ENCODE assay signal across 12 cellular contexts in genomic region chr14:65476290-65476941, GRCh38.
DNase-seq lines count a peak whose midpoint lies in the region; ATAC-seq and TF ChIP-seq lines count a peak whose summit lies in the region.
"Had no signal": no experiment of that assay in that cellular context is flagged by ENCODE, and none has a peak within 500 bp of the region (broad histone marks: within the 10 kb centered on the region; RNA-seq: fewer than 3 reads in every experiment).

No MANE protein-coding gene starts in this region.

- intact Hi-C loops in PC-9 (cut with micrococcal nuclease; ENCODE audit: unreplicated experiment), result no loop called here
- intact Hi-C loops in lower leg skin (cut with DNase I; ENCODE audit: low total_unique reads), result no loop called here

- POLR2A ChIA-PET in PC-9 (lab: Charles Lee; ENCODE audit: unreplicated experiment), result no interaction called here

- ATAC-seq in GM19351 (IDR thresholded peaks at IDR 0.05; ENCODE audit: unreplicated experiment), result peak; percentile 87
- ATAC-seq in HG02885 (IDR thresholded peaks at IDR 0.05; ENCODE audit: poor library complexity, unreplicated experiment), result peak; percentile 90
- ATAC-seq: naive thymus-derived CD8-positive, alpha-beta T cell had no signal

- peaks cover 12% of the 10 kb centered on the region for H3K4me1 ChIP-seq in PC-9 (replicated peaks; ENCODE audit: insufficient read depth)

- H4K20me1 ChIP-seq in PC-9 (ENCODE audit: insufficient read depth), result peaks cover 11% of the 10 kb centered on the region

- H3K27me3 ChIP-seq in GM06990 (replicated peaks; ENCODE audit: control insufficient read depth, insufficient read depth, low read length) (no peaks in the 10 kb centered on the region), PC-9 (ENCODE audit: insufficient read depth, low read depth) (no peaks in the 10 kb centered on the region)

- CTCF ChIA-PET in PC-9 (lab: Charles Lee), result interaction anchor here (0.7 kb wide), 1 partner anchor 106 kb away, joined by 3 read pairs; no protein-coding TSS in a partner anchor

- H3K4me3 ChIP-seq in GM06990 (replicated peaks; ENCODE audit: low read depth, low read length) (no peak overlapping the region), PC-9 (no peak overlapping the region), lower leg skin (ENCODE audit: low read depth, poor library complexity, severe bottlenecking) (no peak overlapping the region)

- TF ChIP-seq CTCF in GM06990 (IDR thresholded peaks at IDR 0.05; ENCODE audit: insufficient read depth, low read length, poor library complexity, severe bottlenecking) (no peak), PC-9 (conservative IDR thresholded peaks at IDR 0.05) (no peak), lower leg skin (IDR thresholded peaks at IDR 0.05) (no peak)

- 88 to 89% methylated on average over 2 of the region's 2 CpGs for WGBS in lower leg skin, 2 donors

- no TSS peak for BruUV-seq in PC-9 (replicated peaks; lab: Mats Ljungman, UMichigan)

- H3K4me2 ChIP-seq in PC-9, result no peak overlapping the region

- H3K27ac ChIP-seq in PC-9, result 0 out of 2 replicates have a peak overlapping the region, but pooled peaks have one; percentile 13

- DNase-seq in GM06990 (ENCODE audit: extremely low read depth, insufficient read length), result peak; percentile 53
- no peak for DNase-seq in PC-9
- no peak for DNase-seq in germinal center (ENCODE audit: low spot score)
- no peak for DNase-seq in HuH-7 (ENCODE audit: low spot score)
- DNase-seq in lower leg skin (ENCODE audit: low spot score in 2 of 2), result no peak
- no peak for DNase-seq in NCI-H226
- DNase-seq: naive thymus-derived CD8-positive, alpha-beta T cell; NCI-H1105; SHP77; stimulated activated CD4-positive, alpha-beta T cell treated with anti-CD3 and anti-CD28 coated beads, Interleukin-4, amount 100 ng/mL, for 1 hour had no signal

- H3K36me3 ChIP-seq in GM06990 (ENCODE audit: control insufficient read depth, insufficient read depth, low read length), result no peaks in the 10 kb centered on the region
- peaks cover 13% of the 10 kb centered on the region; the same call in 1 of the 2 replicates for H3K36me3 ChIP-seq in PC-9 (ENCODE audit: low read depth)

- H2AFZ ChIP-seq in PC-9, result no peak overlapping the region

- no peaks in the 10 kb centered on the region; the same call in 1 of the 2 replicates for H3K9me2 ChIP-seq in PC-9 (ENCODE audit: insufficient read depth)

- peaks cover 95% of the 10 kb centered on the region for H3K79me2 ChIP-seq in PC-9 (ENCODE audit: low read depth)

- no peaks in the 10 kb centered on the region for H3K9me3 ChIP-seq in PC-9 (ENCODE audit: insufficient read depth, low read depth)

- TF ChIP-seq POLR2A in lower leg skin (IDR thresholded peaks at IDR 0.05), result no peak

- H3F3A ChIP-seq in PC-9 (ENCODE audit: insufficient read depth, low read depth), result peaks cover 49% of the 10 kb centered on the region
